ENCODE assay signal across 16 cellular contexts in genomic region chr17:81941484-81942166, GRCh38. TPM values are rescaled to one million over a fixed set of nuclear protein-coding genes. Genes with fewer than 3 reads are reported as not detected.
A peak's percentile ranks its signal among the peaks of the same experiment; 100 is the strongest.
DNase-seq lines count a peak whose midpoint lies in the region; ATAC-seq, FAIRE-seq and TF ChIP-seq lines count a peak whose summit lies in the region.
"Had no signal": no experiment of that assay in that cellular context is flagged by ENCODE, and none has a peak within 500 bp of the region (broad histone marks: within the 10 kb centered on the region; RNA-seq: fewer than 3 reads in every experiment).

No MANE protein-coding gene starts in this region.

- peaks cover 5% of the 10 kb centered on the region for H3K79me2 ChIP-seq in K562 (ENCODE audit: control insufficient read depth, insufficient read depth, low read length)

- no peaks in the 10 kb centered on the region for H3K36me3 ChIP-seq in BLaER1 treated with 17β-estradiol and CSF1 and Interleukin-3, amounts not matched to agents 10 nM and 100 nM
- no peaks in the 10 kb centered on the region for H3K36me3 ChIP-seq in K562 (ENCODE audit: control insufficient read depth, insufficient read depth, low read length)
- H3K36me3 ChIP-seq: stomach had no signal

- BruUV-seq in K562 (replicated peaks; lab: Mats Ljungman, UMichigan) = no TSS peak

- peaks cover 0 to 19% (median 0%) of the 10 kb centered on the region in 11 experiments; a peak in 5 of 22 replicates for H3K27me3 ChIP-seq in BLaER1 treated with 17β-estradiol and CSF1 and Interleukin-3, amounts not matched to agents 10 nM and 100 nM
- H3K27me3 ChIP-seq in K562 (ENCODE audit: control insufficient read depth in 2 of 2, insufficient read depth in 2 of 2, low read length in 2 of 2) = no peaks in the 10 kb centered on the region

- 43% methylated on average over 27 of the region's 30 CpGs for WGBS in K562 (ENCODE audit: insufficient coverage, low coverage, missing lambda C conversion rate)

- no peaks in the 10 kb centered on the region for H4K20me1 ChIP-seq in BLaER1 treated with 17β-estradiol and CSF1 and Interleukin-3, amounts not matched to agents 10 nM and 100 nM
- H4K20me1 ChIP-seq in K562 (replicated peaks; ENCODE audit: control insufficient read depth, insufficient read depth, low read length) = no peaks in the 10 kb centered on the region

- no peaks in the 10 kb centered on the region for H3K9me3 ChIP-seq in BLaER1 treated with 17β-estradiol and CSF1 and Interleukin-3, amounts not matched to agents 10 nM and 100 nM (replicated peaks in 1 of 11)
- H3K9me3 ChIP-seq in K562 (replicated peaks; ENCODE audit: control insufficient read depth, insufficient read depth, low read depth, low read length) (no peaks in the 10 kb centered on the region), iPS-18c (ENCODE audit: control insufficient read depth, insufficient read depth, low read length) (no peaks in the 10 kb centered on the region)
- H3K9me3 ChIP-seq: stomach had no signal

- no peak for TF ChIP-seq RAD21 in K562 (CRISPR knock-in tag; conservative IDR thresholded peaks at IDR 0.05 in 1 of 2, IDR thresholded peaks at IDR 0.05 in 1 of 2)

- intact Hi-C loops in K562 (cut with micrococcal nuclease) (no loop called here), sciatic nerve (cut with DNase I) (no loop called here)

- FAIRE-seq in K562 (lab: Jason Lieb, UNC) = no peak
- FAIRE-seq: GM12891 had no signal

- POLR2A ChIA-PET in K562 (lab: Yijun Ruan, JAX) = interaction anchor here (0.6 to 1.5 kb wide), 4 partner anchors 12 to 306 kb away, joined by 3 to 8 read pairs (median 5); no protein-coding TSS in a partner anchor

- DNase-seq in NAMALWA (ENCODE audit: low spot score) (peak; percentile 65), K562 (ENCODE audit: extremely low read depth in 1 of 4, low spot score in 3 of 4) (no peak), HPDE6-E6E7 (ENCODE audit: extremely low spot score) (no peak), sciatic nerve (ENCODE audit: low spot score) (no peak)
- DNase-seq in activated CD4-positive, CD25-positive, alpha-beta regulatory T cell treated with anti-CD3 and anti-CD28 coated beads, Interleukin-2, amount 50 U/mL, for 72 hours = no peak
- DNase-seq: activated naive CD8-positive, alpha-beta T cell treated with anti-CD3 and anti-CD28 coated beads, Interleukin-2, amount 10 ng/mL, durations not matched to agents 7 days and 5 days; NCI-H187; stomach had no signal

- no peak for TF ChIP-seq CTCF in K562 (IDR thresholded peaks at IDR 0.05 in 2 of 3, conservative IDR thresholded peaks at IDR 0.05 in 1 of 3; ENCODE audit: insufficient read depth in 2 of 3, low read depth in 1 of 3, low read length in 3 of 3)

- no peak overlapping the region for H3K27ac ChIP-seq in BLaER1 treated with 17β-estradiol and CSF1 and Interleukin-3, amounts not matched to agents 10 nM and 100 nM
- H3K27ac ChIP-seq in K562 (ENCODE audit: extremely low read depth, low read depth, low read length) = no peak overlapping the region
- H3K27ac ChIP-seq: coronary artery, stomach had no signal

- CTCF ChIA-PET in K562 (lab: Yijun Ruan, JAX; ENCODE audit: low intra/inter-chr PET ratio) = no interaction called here

- H3K4me1 ChIP-seq in BLaER1 treated with 17β-estradiol and CSF1 and Interleukin-3, amounts not matched to agents 10 nM and 100 nM = peaks cover 34 to 83% (median 61%) of the 10 kb centered on the region in 10 experiments
- peaks cover 0 to 52% of the 10 kb centered on the region in 2 experiments; a peak in 3 of 5 replicates for H3K4me1 ChIP-seq in K562 (replicated peaks in 1 of 2; ENCODE audit: control insufficient read depth in 2 of 2, insufficient read depth in 2 of 2, low read length in 2 of 2)

- no peak for ATAC-seq in K562
- ATAC-seq in sciatic nerve = no peak
- ATAC-seq in GM21367 (IDR thresholded peaks at IDR 0.05; ENCODE audit: unreplicated experiment) = no peak
- ATAC-seq: HCT116 had no signal

- in situ Hi-C loops in K562 (cut with MboI) = no loop called here

- no peak for TF ChIP-seq EP300 in K562 (IDR thresholded peaks at IDR 0.05; ENCODE audit: low read length)

- H3K4me2 ChIP-seq in BLaER1 treated with 17β-estradiol and CSF1 and Interleukin-3, amounts not matched to agents 10 nM and 100 nM = peak overlapping the region; percentile 64 to 100 (median 100)
- peak overlapping the region; percentile 18; the same call in 1 of the 2 replicates for H3K4me2 ChIP-seq in K562 (ENCODE audit: insufficient read depth, low read length)

- TF ChIP-seq POLR2A in K562 (conservative IDR thresholded peaks at IDR 0.05) = no peak

- H2AFZ ChIP-seq in K562 (ENCODE audit: low read depth, low read length) = peak overlapping the region; percentile 55; the same call in 1 of the 2 replicates

- H3K4me3 ChIP-seq in BLaER1 treated with 17β-estradiol and CSF1 and Interleukin-3, amounts not matched to agents 10 nM and 100 nM = peak overlapping the region in 4 of 10 experiments; percentile 5 to 27 (median 11); a peak in 2 of 20 replicates
- H3K4me3 ChIP-seq in K562 = no peak overlapping the region
- 0 out of 2 replicates have a peak overlapping the region, but pooled peaks have one; percentile 9 for H3K4me3 ChIP-seq in iPS-18c (ENCODE audit: insufficient read depth, low read depth, low read length)
- H3K4me3 ChIP-seq: coronary artery, stomach had no signal

- peak overlapping the region in 7 of 11 experiments; percentile 1 to 41 (median 17); a peak in 4 of 22 replicates for H3K9ac ChIP-seq in BLaER1 treated with 17β-estradiol and CSF1 and Interleukin-3, amounts not matched to agents 10 nM and 100 nM
- peak overlapping the region in 1 of 2 experiments; percentile 55; a peak in 1 of 4 replicates for H3K9ac ChIP-seq in K562 (ENCODE audit: insufficient read depth in 1 of 2, low read depth in 2 of 2, low read length in 2 of 2)

- H3K9me1 ChIP-seq in K562 (ENCODE audit: control insufficient read depth, insufficient read depth, low read length) = no peaks in the 10 kb centered on the region

RNA-seq across cellular contexts. Expression of gene PYCR1, which starts 4.5 kb away (rescaled TPM):
- 35.2 and 129 TPM in 2 replicates for total RNA-seq in K562 (2011; cell fraction: chromatin; rRNA removed; ENCODE audit: low replicate concordance)
- total RNA-seq in K562 (2011; cell fraction: nucleolus; rRNA removed) = 138 and 157 TPM in 2 replicates
- 86.4 and 88.3 TPM in 2 replicates for total RNA-seq in K562 (2011; cell fraction: nucleoplasm; rRNA removed)
- total RNA-seq in K562 (2014; rRNA removed) = 215 and 290 TPM in 2 replicates
- 72.4 and 95.4 TPM in 2 replicates for total RNA-seq in K562 (2014; rRNA removed; fragmentation: Illumina TruSeq; extraction: Trizol)
- total RNA-seq in K562 (2015; rRNA removed; fragmentation: Illumina TruSeq; extraction: Trizol) = 120 and 126 TPM in 2 replicates
- 302 and 328 TPM in 2 replicates for total RNA-seq in K562 (2021)
- polyA plus RNA-seq in K562 (2011; rRNA removed) = 188 and 273 TPM in 2 replicates
- 301 and 524 TPM in 2 replicates for polyA plus RNA-seq in K562 (2011; cell fraction: cytosol; rRNA removed)
- polyA plus RNA-seq in K562 (2011; cell fraction: nucleus; rRNA removed) = 256 and 278 TPM in 2 replicates
- polyA plus RNA-seq in K562 (2012) = 283 and 370 TPM in 2 replicates
- polyA plus RNA-seq in K562 (2014; fragmentation: Illumina TruSeq; extraction: Trizol) = 183 and 278 TPM in 2 replicates
- polyA plus RNA-seq in K562 (2014; fragmentation: Nextera tagmentation; extraction: Ambion mirVana) = 10 to 100 TPM; 11.7 to 18.6 TPM
- polyA plus RNA-seq in K562 (2014; rRNA removed) = 270 and 349 TPM in 2 replicates
- 107 and 155 TPM in 2 replicates for polyA minus RNA-seq in K562 (2011; rRNA and poly(A)+ RNA removed)
- polyA minus RNA-seq in K562 (2011; cell fraction: cytosol; rRNA and poly(A)+ RNA removed) = 127 and 130 TPM in 2 replicates
- polyA minus RNA-seq in K562 (2011; cell fraction: nucleus; rRNA and poly(A)+ RNA removed) = 35.5 and 52.4 TPM in 2 replicates
- 8.0 TPM for total RNA-seq in sciatic nerve

RNA-seq across cellular contexts. Expression of gene MYADML2, which starts 5.4 kb away (rescaled TPM):
- not detected in 2 replicates for total RNA-seq in K562 (2011; cell fraction: chromatin; rRNA removed; ENCODE audit: low replicate concordance)
- total RNA-seq in K562 (2011; cell fraction: nucleolus; rRNA removed) = not detected in 2 replicates
- not detected in 2 replicates for total RNA-seq in K562 (2011; cell fraction: nucleoplasm; rRNA removed)
- not detected in 2 replicates for total RNA-seq in K562 (2014; rRNA removed)
- total RNA-seq in K562 (2014; rRNA removed; fragmentation: Illumina TruSeq; extraction: Trizol) = not detected in 2 replicates
- total RNA-seq in K562 (2015; rRNA removed; fragmentation: Illumina TruSeq; extraction: Trizol) = not detected in 2 replicates
- not detected in 2 replicates for total RNA-seq in K562 (2021)
- polyA plus RNA-seq in K562 (2011; rRNA removed) = not detected in 2 replicates
- not detected in 2 replicates for polyA plus RNA-seq in K562 (2011; cell fraction: cytosol; rRNA removed)
- polyA plus RNA-seq in K562 (2011; cell fraction: nucleus; rRNA removed) = not detected in 2 replicates
- polyA plus RNA-seq in K562 (2012) = 0.05 and 0.26 TPM in 2 replicates
- not detected in 2 replicates for polyA plus RNA-seq in K562 (2014; fragmentation: Illumina TruSeq; extraction: Trizol)
- polyA plus RNA-seq in K562 (2014; fragmentation: Nextera tagmentation; extraction: Ambion mirVana) = not detected
- not detected in 2 replicates for polyA plus RNA-seq in K562 (2014; rRNA removed)
- not detected in 2 replicates for polyA minus RNA-seq in K562 (2011; rRNA and poly(A)+ RNA removed)
- not detected in 2 replicates for polyA minus RNA-seq in K562 (2011; cell fraction: cytosol; rRNA and poly(A)+ RNA removed)
- not detected in 2 replicates for polyA minus RNA-seq in K562 (2011; cell fraction: nucleus; rRNA and poly(A)+ RNA removed)
- total RNA-seq in sciatic nerve = not detected
- total RNA-seq: activated naive CD8-positive, alpha-beta T cell treated with anti-CD3 and anti-CD28 coated beads, Interleukin-2, amount 10 ng/mL, durations not matched to agents 7 days and 5 days; Daoy; renal cortical epithelial cell; stomach had no signal
- polyA plus RNA-seq: stomach had no signal

RNA-seq across cellular contexts. Expression of gene MAFG, which starts 14.1 kb away (rescaled TPM):
- 86.9 and 142 TPM in 2 replicates for total RNA-seq in K562 (2011; cell fraction: chromatin; rRNA removed; ENCODE audit: low replicate concordance)
- total RNA-seq in K562 (2011; cell fraction: nucleolus; rRNA removed) = 78.0 and 85.0 TPM in 2 replicates
- 64.7 and 70.4 TPM in 2 replicates for total RNA-seq in K562 (2011; cell fraction: nucleoplasm; rRNA removed)
- total RNA-seq in K562 (2014; rRNA removed) (27.3 and 30.1 TPM in 2 replicates), K562 (2014; rRNA removed; fragmentation: Illumina TruSeq; extraction: Trizol) (16.3 and 16.9 TPM in 2 replicates), K562 (2015; rRNA removed; fragmentation: Illumina TruSeq; extraction: Trizol) (23.6 and 24.9 TPM in 2 replicates), K562 (2021) (46.7 and 58.1 TPM in 2 replicates), sciatic nerve (27.8 TPM)
- polyA plus RNA-seq in K562 (2011; rRNA removed) (22.4 and 31.8 TPM in 2 replicates), K562 (2014; fragmentation: Illumina TruSeq; extraction: Trizol) (31.2 and 36.3 TPM in 2 replicates), K562 (2014; fragmentation: Nextera tagmentation; extraction: Ambion mirVana) (1 to 10 TPM; 1.1 to 2.8 TPM), K562 (2014; rRNA removed) (44.8 and 46.7 TPM in 2 replicates)
- 35.6 and 35.9 TPM in 2 replicates for polyA plus RNA-seq in K562 (2011; cell fraction: cytosol; rRNA removed)
- polyA plus RNA-seq in K562 (2011; cell fraction: nucleus; rRNA removed) = 200 and 206 TPM in 2 replicates
- 32.4 and 47.9 TPM in 2 replicates for polyA plus RNA-seq in K562 (2012)
- 10.6 and 14.3 TPM in 2 replicates for polyA minus RNA-seq in K562 (2011; rRNA and poly(A)+ RNA removed)
- 12.7 and 17.1 TPM in 2 replicates for polyA minus RNA-seq in K562 (2011; cell fraction: cytosol; rRNA and poly(A)+ RNA removed)
- 15.9 and 20.3 TPM in 2 replicates for polyA minus RNA-seq in K562 (2011; cell fraction: nucleus; rRNA and poly(A)+ RNA removed)

RNA-seq across cellular contexts. Expression of gene NOTUM, which starts 19.4 kb away (rescaled TPM):
- total RNA-seq in K562 (2011; cell fraction: chromatin; rRNA removed; ENCODE audit: low replicate concordance) = 8.4 and 25.5 TPM in 2 replicates
- 25.5 and 27.9 TPM in 2 replicates for total RNA-seq in K562 (2011; cell fraction: nucleolus; rRNA removed)
- 15.3 and 16.9 TPM in 2 replicates for total RNA-seq in K562 (2011; cell fraction: nucleoplasm; rRNA removed)
- total RNA-seq in K562 (2014; rRNA removed) (13.9 and 22.5 TPM in 2 replicates), K562 (2014; rRNA removed; fragmentation: Illumina TruSeq; extraction: Trizol) (0.99 and 1.3 TPM in 2 replicates), K562 (2015; rRNA removed; fragmentation: Illumina TruSeq; extraction: Trizol) (4.1 and 4.2 TPM in 2 replicates), K562 (2021) (11.8 and 14.1 TPM in 2 replicates), sciatic nerve (not detected)
- polyA plus RNA-seq in K562 (2011; rRNA removed) (4.5 and 6.1 TPM in 2 replicates), K562 (2014; fragmentation: Illumina TruSeq; extraction: Trizol) (1.9 and 5.3 TPM in 2 replicates), K562 (2014; fragmentation: Nextera tagmentation; extraction: Ambion mirVana) (under 1 TPM; 0.03 to 0.17 TPM), K562 (2014; rRNA removed) (13.4 and 14.0 TPM in 2 replicates)
- 7.8 and 22.0 TPM in 2 replicates for polyA plus RNA-seq in K562 (2011; cell fraction: cytosol; rRNA removed)
- polyA plus RNA-seq in K562 (2011; cell fraction: nucleus; rRNA removed) = 10.3 and 25.0 TPM in 2 replicates
- polyA plus RNA-seq in K562 (2012) = 8.5 and 11.5 TPM in 2 replicates
- 0.72 and 1.6 TPM in 2 replicates for polyA minus RNA-seq in K562 (2011; rRNA and poly(A)+ RNA removed)
- polyA minus RNA-seq in K562 (2011; cell fraction: cytosol; rRNA and poly(A)+ RNA removed) = 4.7 and 5.6 TPM in 2 replicates
- 14.7 and 15.2 TPM in 2 replicates for polyA minus RNA-seq in K562 (2011; cell fraction: nucleus; rRNA and poly(A)+ RNA removed)

RNA-seq across cellular contexts. Expression of gene SIRT7, which starts 23.6 kb away (rescaled TPM):
- 90.9 and 205 TPM in 2 replicates for total RNA-seq in K562 (2011; cell fraction: chromatin; rRNA removed; ENCODE audit: low replicate concordance)
- 97.4 and 110 TPM in 2 replicates for total RNA-seq in K562 (2011; cell fraction: nucleolus; rRNA removed)
- 93.3 and 125 TPM in 2 replicates for total RNA-seq in K562 (2011; cell fraction: nucleoplasm; rRNA removed)
- total RNA-seq in K562 (2014; rRNA removed) (42.2 and 49.3 TPM in 2 replicates), K562 (2014; rRNA removed; fragmentation: Illumina TruSeq; extraction: Trizol) (9.0 and 9.8 TPM in 2 replicates), K562 (2015; rRNA removed; fragmentation: Illumina TruSeq; extraction: Trizol) (23.6 and 24.6 TPM in 2 replicates), K562 (2021) (35.7 and 44.1 TPM in 2 replicates), sciatic nerve (17.7 TPM)
- polyA plus RNA-seq in K562 (2011; rRNA removed) (9.3 and 11.7 TPM in 2 replicates), K562 (2014; fragmentation: Illumina TruSeq; extraction: Trizol) (20.3 and 25.7 TPM in 2 replicates), K562 (2014; fragmentation: Nextera tagmentation; extraction: Ambion mirVana) (1 to 10 TPM; 1.6 to 2.0 TPM), K562 (2014; rRNA removed) (43.9 and 54.8 TPM in 2 replicates)
- 11.2 and 16.2 TPM in 2 replicates for polyA plus RNA-seq in K562 (2011; cell fraction: cytosol; rRNA removed)
- polyA plus RNA-seq in K562 (2011; cell fraction: nucleus; rRNA removed) = 56.9 and 86.9 TPM in 2 replicates
- polyA plus RNA-seq in K562 (2012) = 36.1 and 36.9 TPM in 2 replicates
- polyA minus RNA-seq in K562 (2011; rRNA and poly(A)+ RNA removed) = 18.7 and 21.5 TPM in 2 replicates
- 22.3 and 25.1 TPM in 2 replicates for polyA minus RNA-seq in K562 (2011; cell fraction: cytosol; rRNA and poly(A)+ RNA removed)
- 27.7 and 31.4 TPM in 2 replicates for polyA minus RNA-seq in K562 (2011; cell fraction: nucleus; rRNA and poly(A)+ RNA removed)
